ENCODE assay signal across 19 cellular contexts in the genomic region with DNA sequence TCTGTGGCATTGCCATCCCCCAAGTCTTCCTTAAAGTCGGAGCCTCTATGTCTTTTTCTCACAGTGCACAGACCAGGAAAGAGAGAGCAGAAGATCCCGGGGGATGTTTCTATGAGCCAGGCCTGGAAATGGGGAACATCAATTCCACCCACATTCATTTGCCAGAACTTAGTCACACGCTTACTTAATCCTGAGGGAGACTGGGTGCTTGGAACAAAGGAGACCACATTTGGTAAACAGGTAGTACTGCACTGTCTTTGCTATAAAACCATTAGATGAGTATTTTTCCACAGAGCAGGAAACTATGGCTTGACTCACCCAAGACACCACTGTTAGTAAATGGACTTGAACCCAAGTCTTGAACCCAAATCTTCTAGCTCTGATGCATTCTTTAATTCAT.
"Had no signal": no experiment of that assay in that cellular context is flagged by ENCODE, and none has a peak within 500 bp of the region (broad histone marks: within the 10 kb centered on the region; RNA-seq: fewer than 3 reads in every experiment).

No MANE protein-coding gene starts in this region.

- H3K4me3 ChIP-seq: ascending aorta, coronary artery, left ventricle myocardium inferior, right lobe of liver, tibial nerve had no signal

- DNase-seq: activated CD4-positive, alpha-beta memory T cell treated with anti-CD3 and anti-CD28 coated beads for 36 hours; activated CD4-positive, alpha-beta T cell treated with anti-CD3 and anti-CD28 coated beads for 48 hours; activated effector memory CD4-positive, alpha-beta T cell treated with anti-CD3 and anti-CD28 coated beads, Interleukin-2, amount 50 U/mL, for 16 hours; activated T-cell treated with anti-CD3 and anti-CD28 coated beads for 4 hours; foreskin fibroblast; left ventricle myocardium inferior; midbrain; natural killer cell; right lobe of liver; small intestine; stimulated activated CD4-positive, alpha-beta T cell treated with anti-CD3 and anti-CD28 coated beads, Interleukin-2, amount 100 ng/mL, for 24 hours; stimulated activated naive CD8-positive, alpha-beta T cell treated with anti-CD3 and anti-CD28 coated beads, Interleukin-15, amount 100 ng/mL, for 72 hours; T1000 had no signal

- H2AFZ ChIP-seq: parathyroid adenoma had no signal

- FAIRE-seq: small intestine, urothelium cell line had no signal

- H3K9ac ChIP-seq: parathyroid adenoma had no signal

- H3K27ac ChIP-seq: ascending aorta, coronary artery, left ventricle myocardium inferior, parathyroid adenoma, right lobe of liver, tibial nerve had no signal

- H3K9me3 ChIP-seq: ascending aorta, left ventricle myocardium inferior, right lobe of liver had no signal

- ATAC-seq: natural killer cell; right lobe of liver; stimulated activated effector memory CD8-positive, alpha-beta T cell treated with anti-CD3 and anti-CD28 coated beads, Interleukin-12 subunit alpha, Interleukin-12 subunit beta, amount 100 ng/mL, for 72 hours; stimulated activated naive CD8-positive, alpha-beta T cell treated with anti-CD3 and anti-CD28 coated beads, Interleukin-15, amount 100 ng/mL, for 72 hours had no signal

- H3K36me3 ChIP-seq: ascending aorta, left ventricle myocardium inferior, right lobe of liver, tibial nerve had no signal

- H3K27me3 ChIP-seq: ascending aorta, right lobe of liver, tibial nerve had no signal

- H3K79me2 ChIP-seq: parathyroid adenoma had no signal

- H3K4me1 ChIP-seq: ascending aorta, right lobe of liver had no signal
